Comparison of ENCODE assay signal across 10 cellular contexts in the genomic region with DNA sequence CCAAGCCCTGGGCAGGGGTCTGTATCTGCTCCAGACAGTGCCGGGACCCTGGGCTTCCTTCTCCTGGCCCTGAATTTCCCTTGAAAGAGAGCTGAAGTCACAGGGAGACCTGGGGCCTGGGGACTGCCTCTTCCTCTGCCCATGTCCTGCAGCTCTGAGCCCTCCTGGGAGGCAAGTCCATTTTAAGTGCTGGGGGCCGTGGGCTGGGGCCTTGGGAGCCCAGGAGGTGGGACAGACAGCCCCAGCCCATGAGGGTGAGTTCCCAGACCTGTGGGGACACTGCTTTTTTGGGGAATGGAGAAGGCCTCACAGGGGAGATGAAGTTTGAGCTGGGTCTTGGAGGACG. TPM values are rescaled to one million over a fixed set of nuclear protein-coding genes. Genes with fewer than 3 reads are reported as not detected.
A peak's percentile ranks its signal among the peaks of the same experiment; 100 is the strongest.
DNase-seq lines count a peak whose midpoint lies in the region; ATAC-seq, FAIRE-seq and TF ChIP-seq lines count a peak whose summit lies in the region.
"Had no signal": no experiment of that assay in that cellular context is flagged by ENCODE, and none has a peak within 500 bp of the region (broad histone marks: within the 10 kb centered on the region; RNA-seq: fewer than 3 reads in every experiment).

No MANE protein-coding gene starts in this region.

- ATAC-seq in activated CD8-positive, alpha-beta T cell treated with anti-CD3 and anti-CD28 coated beads, Interleukin-2, amount 10 ng/mL, durations not matched to agents 7 days and 5 days, result no peak

- peak overlapping the region in 1 of 2 donors; percentile 34 for H3K9ac ChIP-seq in kidney (ENCODE audit: low read length in 2 of 2)

- H4K20me1 ChIP-seq in hepatocyte (ENCODE audit: insufficient read depth, poor library complexity, severe bottlenecking), result no peaks in the 10 kb centered on the region

- peaks cover 4% of the 10 kb centered on the region for H3K27me3 Mint-ChIP-seq in IgD-negative memory B cell
- H3K27me3 Mint-ChIP-seq in activated CD8-positive, alpha-beta T cell treated with anti-CD3 and anti-CD28 coated beads, Interleukin-2, amount 10 ng/mL, durations not matched to agents 7 days and 5 days (ENCODE audit: low read depth), result no peaks in the 10 kb centered on the region

- H3K4me1 ChIP-seq in hepatocyte (ENCODE audit: insufficient read depth) (peaks cover 5% of the 10 kb centered on the region), spleen (peaks cover 29 to 74% (median 58%) of the 10 kb centered on the region in 6 donors), kidney (ENCODE audit: control insufficient read depth in 1 of 2, insufficient read depth in 1 of 2, low read depth in 1 of 2, low read length in 2 of 2) (peaks cover 8 to 10% of the 10 kb centered on the region in 2 donors)

- POLR2A ChIA-PET in activated CD8-positive, alpha-beta T cell treated with anti-CD3 and anti-CD28 coated beads, Interleukin-2, amount 10 ng/mL, durations not matched to agents 7 days and 5 days (lab: Charles Lee), result interaction anchor here (0.9 to 3.1 kb wide), 5 partner anchors 8 to 89 kb away, joined by 3 to 21 read pairs (median 5); partner anchors contain the start of gene OGT

- no peak for TF ChIP-seq CTCF in hepatocyte (IDR thresholded peaks at IDR 0.05; ENCODE audit: poor library complexity)
- TF ChIP-seq CTCF in spleen (IDR thresholded peaks at IDR 0.05 in 8 of 11, conservative IDR thresholded peaks at IDR 0.05 in 3 of 11), result peak in 1 of 11 experiments; percentile 3
- no peak for TF ChIP-seq CTCF in kidney (IDR thresholded peaks at IDR 0.05; ENCODE audit: borderline replicate concordance, extremely low read depth, insufficient read depth)
- TF ChIP-seq CTCF in WERI-Rb-1 (IDR thresholded peaks at IDR 0.05; ENCODE audit: low read depth, low read length), result no peak

- peak overlapping the region; percentile 96 to 100 (median 98) for H3K27ac Mint-ChIP-seq in IgD-negative memory B cell
- H3K27ac Mint-ChIP-seq in activated CD8-positive, alpha-beta T cell treated with anti-CD3 and anti-CD28 coated beads, Interleukin-2, amount 10 ng/mL, durations not matched to agents 7 days and 5 days, result peak overlapping the region; percentile 91

- no peak overlapping the region for H3K4me2 ChIP-seq in hepatocyte

- WGBS in hepatocyte (ENCODE audit: low lambda C conversion rate, missing lambda C conversion rate), result 50% methylated on average over 3 of the region's 3 CpGs
- WGBS in spleen, 5 donors, result 28 to 46% (median 29%) methylated on average over 1 to 3 of the region's 3 CpGs

- H3K4me3 Mint-ChIP-seq in IgD-negative memory B cell, result peak overlapping the region in 3 of 4 donors; percentile 77 to 90 (median 79)
- peak overlapping the region; percentile 70 for H3K4me3 Mint-ChIP-seq in activated CD8-positive, alpha-beta T cell treated with anti-CD3 and anti-CD28 coated beads, Interleukin-2, amount 10 ng/mL, durations not matched to agents 7 days and 5 days

- TF ChIP-seq POLR2A in spleen (IDR thresholded peaks at IDR 0.05), result no peak

- H3K9me3 ChIP-seq in hepatocyte (ENCODE audit: low read depth) (no peaks in the 10 kb centered on the region), spleen (no peaks in the 10 kb centered on the region), kidney (ENCODE audit: control insufficient read depth in 1 of 2, low read length in 2 of 2) (no peaks in the 10 kb centered on the region), WERI-Rb-1 (ENCODE audit: severe bottlenecking) (no peaks in the 10 kb centered on the region)
- H3K9me3 ChIP-seq: neutrophil had no signal

- H3K4me3 ChIP-seq in hepatocyte, result no peak overlapping the region
- peak overlapping the region in 1 of 8 donors; percentile 22 for H3K4me3 ChIP-seq in spleen
- H3K4me3 ChIP-seq in kidney (ENCODE audit: low read length in 2 of 2), result no peak overlapping the region
- no peak overlapping the region for H3K4me3 ChIP-seq in WERI-Rb-1 (ENCODE audit: low read depth, low read length)
- H3K4me3 ChIP-seq: SK-N-MC had no signal

- H3K27ac ChIP-seq in hepatocyte, result peak overlapping the region; percentile 81
- peak overlapping the region in 7 of 8 donors; percentile 50 to 84 (median 74) for H3K27ac ChIP-seq in spleen
- peak overlapping the region in 1 of 2 donors; percentile 23 for H3K27ac ChIP-seq in kidney (ENCODE audit: low read depth in 2 of 2, low read length in 2 of 2)
- H3K27ac ChIP-seq in WERI-Rb-1, result no peak overlapping the region
- H3K27ac ChIP-seq: neutrophil, SK-N-MC had no signal

- no peak for FAIRE-seq in kidney (lab: Jason Lieb, UNC)

- no peaks in the 10 kb centered on the region for H3K9me2 ChIP-seq in hepatocyte (replicated peaks; ENCODE audit: insufficient read depth)

- H3K36me3 ChIP-seq in hepatocyte (replicated peaks; ENCODE audit: insufficient read depth, low read depth), result no peaks in the 10 kb centered on the region
- H3K36me3 ChIP-seq in spleen, result no peaks in the 10 kb centered on the region
- H3K36me3 ChIP-seq in kidney (ENCODE audit: control insufficient read depth in 1 of 2, insufficient read depth in 2 of 2, low read length in 2 of 2), result no peaks in the 10 kb centered on the region
- H3K36me3 ChIP-seq in WERI-Rb-1, result no peaks in the 10 kb centered on the region
- H3K36me3 ChIP-seq: neutrophil had no signal

- no peaks in the 10 kb centered on the region for H3K9me3 Mint-ChIP-seq in IgD-negative memory B cell
- no peaks in the 10 kb centered on the region for H3K9me3 Mint-ChIP-seq in activated CD8-positive, alpha-beta T cell treated with anti-CD3 and anti-CD28 coated beads, Interleukin-2, amount 10 ng/mL, durations not matched to agents 7 days and 5 days (ENCODE audit: insufficient read depth)

- H3K4me1 Mint-ChIP-seq in IgD-negative memory B cell, result peaks cover 37 to 48% (median 38%) of the 10 kb centered on the region in 3 donors
- peaks cover 70% of the 10 kb centered on the region for H3K4me1 Mint-ChIP-seq in activated CD8-positive, alpha-beta T cell treated with anti-CD3 and anti-CD28 coated beads, Interleukin-2, amount 10 ng/mL, durations not matched to agents 7 days and 5 days (ENCODE audit: low read depth)

- CTCF ChIA-PET in activated CD8-positive, alpha-beta T cell treated with anti-CD3 and anti-CD28 coated beads, Interleukin-2, amount 10 ng/mL, durations not matched to agents 7 days and 5 days (lab: Charles Lee), result interaction anchor here (1.0 to 9.6 kb wide), 10 partner anchors 8 to 89 kb away, joined by 3 to 56 read pairs (median 8); partner anchors contain the start of gene OGT

- intact Hi-C loops in spleen (cut with DNase I; ENCODE audit: low total_unique reads), result no loop called here
- intact Hi-C loops in kidney (cut with DNase I), result no loop called here

- H3K27me3 ChIP-seq in hepatocyte (no peaks in the 10 kb centered on the region), spleen (replicated peaks in 1 of 7) (no peaks in the 10 kb centered on the region), WERI-Rb-1 (ENCODE audit: insufficient read depth, low read depth, severe bottlenecking) (peaks cover 19% of the 10 kb centered on the region)
- H3K27me3 ChIP-seq: neutrophil had no signal

- no peak overlapping the region for H2AFZ ChIP-seq in hepatocyte

- H3K36me3 Mint-ChIP-seq in IgD-negative memory B cell, result no peaks in the 10 kb centered on the region
- peaks cover 12% of the 10 kb centered on the region for H3K36me3 Mint-ChIP-seq in activated CD8-positive, alpha-beta T cell treated with anti-CD3 and anti-CD28 coated beads, Interleukin-2, amount 10 ng/mL, durations not matched to agents 7 days and 5 days (ENCODE audit: low read depth)

- no peaks in the 10 kb centered on the region for H3K79me2 ChIP-seq in hepatocyte

- DNase-seq in activated CD8-positive, alpha-beta T cell treated with anti-CD3 and anti-CD28 coated beads, Interleukin-2, amount 10 ng/mL, durations not matched to agents 7 days and 5 days, result no peak
- DNase-seq in hepatocyte (ENCODE audit: low spot score) (no peak), spleen (no peak), kidney (no peak), cortex of kidney (lab: John Stamatoyannopoulos, UW) (no peak), WERI-Rb-1 (no peak)

RNA-seq across cellular contexts. Expression of gene CXCR3, which starts 4.8 kb away (rescaled TPM):
- polyA plus RNA-seq in IgD-negative memory B cell, result 73.8 TPM
- total RNA-seq in activated CD8-positive, alpha-beta T cell treated with anti-CD3 and anti-CD28 coated beads, Interleukin-2, amount 10 ng/mL, durations not matched to agents 7 days and 5 days, result 100 to 1,000 TPM; 141 to 145 TPM
- total RNA-seq in hepatocyte, result 0.08 TPM in 1 of 2 replicates, not detected in the other
- not detected in 2 replicates for polyA plus RNA-seq in hepatocyte
- total RNA-seq in spleen, result 1 to 10 TPM; 5.6 to 9.4 (median 8.5) TPM
- 10 to 100 TPM in 1 of 3 donors, 1 to 10 TPM in 2; 4.4 to 13.9 (median 6.4) TPM for polyA plus RNA-seq in spleen
- total RNA-seq in kidney, result 1.7 TPM
- 0.24 TPM for polyA plus RNA-seq in kidney (ENCODE audit: insufficient read depth, low read depth, low replicate concordance)
- total RNA-seq: fibroblast of villous mesenchyme had no signal

RNA-seq across cellular contexts. Expression of gene GCNA, which starts 44.8 kb away (rescaled TPM):
- polyA plus RNA-seq in IgD-negative memory B cell (0.38 TPM), hepatocyte (0.42 and 0.47 TPM in 2 replicates), spleen (1 to 10 TPM; 1.8 to 2.4 (median 1.9) TPM), kidney (ENCODE audit: insufficient read depth, low read depth, low replicate concordance) (1.6 TPM)
- 1 to 10 TPM; 6.5 to 6.6 TPM for total RNA-seq in activated CD8-positive, alpha-beta T cell treated with anti-CD3 and anti-CD28 coated beads, Interleukin-2, amount 10 ng/mL, durations not matched to agents 7 days and 5 days
- total RNA-seq in hepatocyte (0.50 and 0.68 TPM in 2 replicates), spleen (10 to 100 TPM in 1 of 7 donors, 1 to 10 TPM in 6; 1.9 to 12.8 (median 4.4) TPM), kidney (2.7 TPM)

Comparison
In these comparisons a context has a peak if more than half of its experiments do, and no peak if none do; other contexts are left out.
1. RNA of gene CXCR3, which starts 4.8 kb away (total RNA-seq): 141 to 145 TPM in activated CD8-positive, alpha-beta T cell treated with anti-CD3 and anti-CD28 coated beads, Interleukin-2, amount 10 ng/mL, durations not matched to agents 7 days and 5 days; 5.6 to 9.4 TPM in spleen, 1.7 TPM in kidney (single experiment) and 0.08 TPM in hepatocyte; every median in the first group is over 10 times any median in the second.